Comparison of ENCODE assay signal across 18 cellular contexts in genomic region chr12:19155981-19156734, GRCh38.
"Had no signal": no experiment of that assay in that cellular context is flagged by ENCODE, and none has a peak within 500 bp of the region (broad histone marks: within the 10 kb centered on the region; RNA-seq: fewer than 3 reads in every experiment).

No MANE protein-coding gene starts in this region.

- H3K36me3 ChIP-seq: colonic mucosa, esophagus squamous epithelium, tibial nerve, vagina had no signal

- H3K27me3 ChIP-seq: colonic mucosa, esophagus squamous epithelium, hepatocyte, tibial nerve, vagina had no signal

- H3K4me2 ChIP-seq: hepatocyte had no signal

- H2AFZ ChIP-seq: hepatocyte, parathyroid adenoma had no signal

- ATAC-seq: left lobe of liver had no signal

- H3K27ac ChIP-seq: colonic mucosa, esophagus squamous epithelium, hepatocyte, parathyroid adenoma, SK-N-MC, vagina, WERI-Rb-1 had no signal

- DNase-seq: activated CD4-positive, alpha-beta T cell treated with anti-CD3 and anti-CD28 coated beads, Interleukin-2, amount 50 U/mL, for 48 hours; activated naive CD4-positive, alpha-beta T cell; activated naive CD8-positive, alpha-beta T cell treated with anti-CD3 and anti-CD28 coated beads for 36 hours; amniotic stem cell; caudate nucleus; colonic mucosa; esophagus squamous epithelium; naive B cell; retina; stimulated activated CD4-positive, alpha-beta T cell treated with anti-CD3 and anti-CD28 coated beads, Interleukin-12 subunit alpha, Interleukin-12 subunit beta, amount 100 ng/mL, for 4 hours; stimulated activated CD4-positive, alpha-beta T cell treated with anti-CD3 and anti-CD28 coated beads, Interleukin-2, amount 100 ng/mL, for 24 hours; WERI-Rb-1 had no signal

- H3K9me3 ChIP-seq: colonic mucosa, esophagus squamous epithelium, tibial nerve, vagina had no signal

- H3K4me1 ChIP-seq: colonic mucosa, parathyroid adenoma had no signal

- H3K4me3 ChIP-seq: colonic mucosa, esophagus squamous epithelium, hepatocyte, SK-N-MC, tibial nerve, vagina had no signal

- H3K9ac ChIP-seq: parathyroid adenoma had no signal
